8 cellular contexts compared by ENCODE assay signal in genomic region chr16:5034167-5034523, GRCh38. TPM values are rescaled to one million over a fixed set of nuclear protein-coding genes. Genes with fewer than 3 reads are reported as not detected.
DNase-seq lines count a peak whose midpoint lies in the region; ATAC-seq and TF ChIP-seq lines count a peak whose summit lies in the region.

No MANE protein-coding gene starts in this region.

- H3K9me3 ChIP-seq in ascending aorta, result no peaks in the 10 kb centered on the region
- H3K9me3 ChIP-seq in right lobe of liver, result no peaks in the 10 kb centered on the region
- no peaks in the 10 kb centered on the region for H3K9me3 ChIP-seq in thyroid gland

- CTCF ChIA-PET in activated CD4-positive, alpha-beta T cell treated with anti-CD3 and anti-CD28 coated beads, Interleukin-2, amount 10 ng/mL, durations not matched to agents 7 days and 5 days (lab: Charles Lee), result interaction anchor here (0.7 kb wide), 1 partner anchor 113 kb away, joined by 3 read pairs; no protein-coding TSS in a partner anchor

- H3K27ac ChIP-seq in ascending aorta, result peak overlapping the region; percentile 34 to 54
- H3K27ac ChIP-seq in right lobe of liver, result peak overlapping the region in 2 of 3 donors; percentile 16 to 65
- H3K27ac ChIP-seq in thyroid gland, result peak overlapping the region in 2 of 3 donors; percentile 45 to 47

- no peak for ATAC-seq in right lobe of liver

- no peaks in the 10 kb centered on the region for H3K9me3 Mint-ChIP-seq in activated CD4-positive, alpha-beta T cell treated with anti-CD3 and anti-CD28 coated beads, Interleukin-2, amount 10 ng/mL, durations not matched to agents 7 days and 5 days

- H3K36me3 Mint-ChIP-seq in activated CD4-positive, alpha-beta T cell treated with anti-CD3 and anti-CD28 coated beads, Interleukin-2, amount 10 ng/mL, durations not matched to agents 7 days and 5 days (ENCODE audit: low read depth), result no peaks in the 10 kb centered on the region

- peak overlapping the region; percentile 84 for H3K4me3 Mint-ChIP-seq in activated CD4-positive, alpha-beta T cell treated with anti-CD3 and anti-CD28 coated beads, Interleukin-2, amount 10 ng/mL, durations not matched to agents 7 days and 5 days

- H3K36me3 ChIP-seq in ascending aorta (no peaks in the 10 kb centered on the region), right lobe of liver (no peaks in the 10 kb centered on the region), thyroid gland (no peaks in the 10 kb centered on the region)

- H3K27me3 Mint-ChIP-seq in activated CD4-positive, alpha-beta T cell treated with anti-CD3 and anti-CD28 coated beads, Interleukin-2, amount 10 ng/mL, durations not matched to agents 7 days and 5 days, result no peaks in the 10 kb centered on the region

- H3K4me1 Mint-ChIP-seq in activated CD4-positive, alpha-beta T cell treated with anti-CD3 and anti-CD28 coated beads, Interleukin-2, amount 10 ng/mL, durations not matched to agents 7 days and 5 days, result peaks cover 23% of the 10 kb centered on the region

- no peak for DNase-seq in activated CD4-positive, alpha-beta T cell treated with anti-CD3 and anti-CD28 coated beads, Interleukin-2, amount 10 ng/mL, durations not matched to agents 7 days and 5 days
- no peak for DNase-seq in activated CD4-positive, alpha-beta T cell treated with anti-CD3 and anti-CD28 coated beads, Interleukin-2, amount 50 U/mL, for 1 hour
- DNase-seq in ascending aorta (ENCODE audit: low spot score in 2 of 2) (no peak), right lobe of liver (no peak), thyroid gland (no peak), NCI-H510A (lab: John Stamatoyannopoulos, UW) (no peak), UCSD-AML1 (lab: John Stamatoyannopoulos, UW; ENCODE audit: unreplicated experiment) (no peak), putamen (ENCODE audit: low spot score) (no peak)

- peak overlapping the region; percentile 85 for H3K27ac Mint-ChIP-seq in activated CD4-positive, alpha-beta T cell treated with anti-CD3 and anti-CD28 coated beads, Interleukin-2, amount 10 ng/mL, durations not matched to agents 7 days and 5 days

- no peaks in the 10 kb centered on the region for H3K27me3 ChIP-seq in ascending aorta
- no peaks in the 10 kb centered on the region for H3K27me3 ChIP-seq in right lobe of liver
- no peaks in the 10 kb centered on the region for H3K27me3 ChIP-seq in thyroid gland

- WGBS in right lobe of liver (ENCODE audit: insufficient coverage, low coverage, low lambda C conversion rate, missing lambda C conversion rate), result 10% methylated on average over 2 of the region's 2 CpGs
- WGBS in thyroid gland, 2 donors, result 16 to 24% methylated on average over 2 of the region's 2 CpGs

- no peak for TF ChIP-seq CTCF in ascending aorta (IDR thresholded peaks at IDR 0.05)
- no peak for TF ChIP-seq CTCF in right lobe of liver (IDR thresholded peaks at IDR 0.05)
- TF ChIP-seq CTCF in thyroid gland (IDR thresholded peaks at IDR 0.05), result no peak

- POLR2A ChIA-PET in activated CD4-positive, alpha-beta T cell treated with anti-CD3 and anti-CD28 coated beads, Interleukin-2, amount 10 ng/mL, durations not matched to agents 7 days and 5 days (lab: Charles Lee), result interaction anchor here (0.8 kb wide), 1 partner anchor 30 kb away, joined by 3 read pairs; no protein-coding TSS in a partner anchor

- H3K4me1 ChIP-seq in ascending aorta (peaks cover 11 to 14% of the 10 kb centered on the region in 2 donors), right lobe of liver (peaks cover 0 to 7% (median 2%) of the 10 kb centered on the region in 4 donors), thyroid gland (peaks cover 14 to 15% of the 10 kb centered on the region in 2 donors)

- H3K4me3 ChIP-seq in ascending aorta (peak overlapping the region; percentile 87 to 99), right lobe of liver (peak overlapping the region; percentile 72 to 95 (median 75)), thyroid gland (replicated peaks in 1 of 3) (peak overlapping the region; percentile 67 to 98 (median 84))

- intact Hi-C loops in ascending aorta (cut with DNase I) (loop anchor here (5.0 kb wide), 1 partner anchor 38 kb away; the partner anchor contains the start of gene ALG1), right lobe of liver (cut with DNase I) (no loop called here), thyroid gland (cut with DNase I) (no loop called here)

- no peak for TF ChIP-seq POLR2A in right lobe of liver (IDR thresholded peaks at IDR 0.05)
- TF ChIP-seq POLR2A in thyroid gland (IDR thresholded peaks at IDR 0.05), result no peak

RNA-seq across cellular contexts. Expression of gene NAGPA, which starts 0.4 kb away (rescaled TPM):
- 10 to 100 TPM; 16.8 to 18.8 TPM for total RNA-seq in activated CD4-positive, alpha-beta T cell treated with anti-CD3 and anti-CD28 coated beads, Interleukin-2, amount 10 ng/mL, durations not matched to agents 7 days and 5 days
- total RNA-seq in ascending aorta (23.0 TPM), right lobe of liver (10 to 100 TPM in 2 of 6 experiments, 1 to 10 TPM in 4; 6.6 to 22.1 (median 8.4) TPM), thyroid gland (10 to 100 TPM; 26.0 to 46.8 (median 30.8) TPM)

RNA-seq across cellular contexts. Expression of gene C16orf89, which starts 31.6 kb away (rescaled TPM):
- not detected for total RNA-seq in activated CD4-positive, alpha-beta T cell treated with anti-CD3 and anti-CD28 coated beads, Interleukin-2, amount 10 ng/mL, durations not matched to agents 7 days and 5 days
- total RNA-seq in ascending aorta (4.6 TPM), right lobe of liver (not detected), thyroid gland (100 to 1,000 TPM; 172 to 385 (median 287) TPM)

RNA-seq across cellular contexts. Expression of gene ALG1, which starts 37.5 kb away (rescaled TPM):
- 10 to 100 TPM; 24.5 to 26.0 TPM for total RNA-seq in activated CD4-positive, alpha-beta T cell treated with anti-CD3 and anti-CD28 coated beads, Interleukin-2, amount 10 ng/mL, durations not matched to agents 7 days and 5 days
- total RNA-seq in ascending aorta (27.2 TPM), right lobe of liver (10 to 100 TPM; 16.0 to 28.0 (median 16.9) TPM), thyroid gland (10 to 100 TPM; 27.3 to 47.1 (median 43.0) TPM)

Comparison
In these comparisons a context has a peak if more than half of its experiments do, and no peak if none do; other contexts are left out.
1. RNA of gene C16orf89, which starts 31.6 kb away (total RNA-seq): 172 to 385 TPM in thyroid gland; 4.6 TPM in ascending aorta (single experiment), not detected in activated CD4-positive, alpha-beta T cell treated with anti-CD3 and anti-CD28 coated beads, Interleukin-2, amount 10 ng/mL, durations not matched to agents 7 days and 5 days and not detected in right lobe of liver; every median in the first group is over 10 times any median in the second.
2. Peak in every context shown above with its lines, with median percentiles within 50 percentile points of each other: H3K27ac ChIP-seq and H3K4me3 ChIP-seq.